ENCODE assay signal across 25 cellular contexts in the genomic region with DNA sequence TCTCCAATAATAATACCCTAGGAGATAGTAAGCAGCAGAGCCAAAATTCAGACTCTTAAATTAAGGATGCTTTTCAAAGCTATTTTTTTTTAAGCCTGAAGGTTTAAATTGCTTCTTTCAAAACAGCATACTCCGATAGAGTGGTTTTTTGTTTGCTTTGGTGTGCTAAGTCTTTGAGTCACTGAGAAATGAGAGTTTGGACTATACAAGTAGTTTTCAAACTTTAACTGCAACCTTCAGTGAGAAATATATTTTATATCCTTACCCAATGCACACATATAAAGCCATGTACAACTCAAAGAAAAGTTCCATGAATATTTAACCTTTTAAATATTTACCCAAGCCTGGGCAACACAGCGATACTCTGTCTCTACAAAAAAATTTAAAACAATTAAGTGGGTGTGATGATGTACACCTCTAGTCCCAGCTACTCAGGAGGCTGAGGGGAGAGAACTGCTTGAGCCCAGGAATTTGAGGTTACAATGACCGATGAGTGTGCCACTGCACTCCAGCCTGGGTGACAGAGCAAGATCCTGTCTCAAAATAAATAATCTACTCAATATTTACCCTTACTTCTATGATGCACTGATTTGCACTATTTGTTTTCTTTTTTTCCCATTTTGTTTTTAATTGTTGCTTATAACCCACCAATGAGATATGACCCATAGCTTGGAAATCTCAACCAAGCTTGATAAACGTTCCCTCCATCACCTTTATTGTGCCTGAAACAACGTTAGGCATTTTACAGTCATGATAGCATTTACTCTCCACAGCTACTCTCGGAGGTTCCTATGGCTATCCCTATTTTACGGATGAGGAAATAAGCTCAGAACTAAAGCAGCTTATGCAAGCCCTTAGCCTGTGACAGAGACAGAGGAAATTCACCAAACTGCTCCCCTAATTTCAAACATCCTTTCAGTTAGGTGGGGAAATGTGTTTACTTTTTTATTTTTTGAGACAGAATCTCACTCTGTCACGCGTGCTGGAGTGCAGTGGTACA. TPM values are rescaled to one million over a fixed set of nuclear protein-coding genes. Genes with fewer than 3 reads are reported as not detected.
A peak's percentile ranks its signal among the peaks of the same experiment; 100 is the strongest.
DNase-seq lines count a peak whose midpoint lies in the region; ATAC-seq, FAIRE-seq and TF ChIP-seq lines count a peak whose summit lies in the region.
"Had no signal": no experiment of that assay in that cellular context is flagged by ENCODE, and none has a peak within 500 bp of the region (broad histone marks: within the 10 kb centered on the region; RNA-seq: fewer than 3 reads in every experiment).

No MANE protein-coding gene starts in this region.

- H3K36me3 ChIP-seq in ACC112 (ENCODE audit: insufficient read depth, low read length): peaks cover 11% of the 10 kb centered on the region
- peaks cover 22% of the 10 kb centered on the region for H3K36me3 ChIP-seq in osteoblast (ENCODE audit: insufficient read depth, low read length)
- H3K36me3 ChIP-seq: neural progenitor cell had no signal

- peak overlapping the region; percentile 21; the same call in 1 of the 2 replicates for H3K27ac ChIP-seq in ACC112 (ENCODE audit: low read depth, low read length)
- H3K27ac ChIP-seq in osteoblast (ENCODE audit: low read depth, low read length): peak overlapping the region; percentile 36
- H3K27ac ChIP-seq: neural progenitor cell had no signal

- peaks cover 62% of the 10 kb centered on the region for H3K4me1 Mint-ChIP-seq in T-helper 2 cell treated with Interferon-gamma antibody and Interleukin-4, amounts not matched to agents 5 μg/mL and 100 μg/mL, for 36 hours (ENCODE audit: low read depth)

- TF ChIP-seq CTCF in osteoblast (IDR thresholded peaks at IDR 0.05; ENCODE audit: extremely low read depth, low read depth, low read length): no peak

- H3K4me3 ChIP-seq in ACC112 (ENCODE audit: low read depth, low read length): no peak overlapping the region
- H3K4me3 ChIP-seq in osteoblast (ENCODE audit: insufficient read depth, low read length): no peak overlapping the region
- H3K4me3 ChIP-seq: neural progenitor cell, PC-9 had no signal

- no peak overlapping the region for H3K4me3 Mint-ChIP-seq in T-helper 2 cell treated with Interferon-gamma antibody and Interleukin-4, amounts not matched to agents 5 μg/mL and 100 μg/mL, for 36 hours
- H3K4me3 Mint-ChIP-seq: activated naive CD8-positive, alpha-beta T cell treated with anti-CD3 and anti-CD28 coated beads, Interleukin-2, amount 50 U/mL, for 24 hours; CD4-positive, alpha-beta memory T cell; memory B cell; neural progenitor cell had no signal

- H3K9me3 Mint-ChIP-seq in T-helper 2 cell treated with Interferon-gamma antibody and Interleukin-4, amounts not matched to agents 5 μg/mL and 100 μg/mL, for 36 hours: peaks cover 5% of the 10 kb centered on the region
- H3K9me3 Mint-ChIP-seq: activated naive CD8-positive, alpha-beta T cell treated with anti-CD3 and anti-CD28 coated beads, Interleukin-2, amount 50 U/mL, for 24 hours; activated T-helper 2 cell treated with anti-CD3 and anti-CD28 coated beads, Interferon-gamma antibody, Interleukin-2, Interleukin-4, amounts not matched to agents 10 μg/mL and 5 μg/mL and 100 μg/mL, durations not matched to agents 14 hours and 24 hours and 36 hours; CD4-positive, alpha-beta memory T cell; memory B cell; neural progenitor cell had no signal

- H3K36me3 Mint-ChIP-seq in T-helper 2 cell treated with Interferon-gamma antibody and Interleukin-4, amounts not matched to agents 5 μg/mL and 100 μg/mL, for 36 hours (ENCODE audit: low read depth): peaks cover 30% of the 10 kb centered on the region

- peaks cover 50% of the 10 kb centered on the region for H3K4me1 ChIP-seq in ACC112 (ENCODE audit: control insufficient read depth, insufficient read depth, low read length, unreplicated experiment)
- peaks cover 54% of the 10 kb centered on the region for H3K4me1 ChIP-seq in osteoblast (ENCODE audit: insufficient read depth, low read length)

- H2AFZ ChIP-seq in ACC112 (ENCODE audit: low read length, unreplicated experiment) (no peak overlapping the region), osteoblast (ENCODE audit: low read length) (no peak overlapping the region)
- H2AFZ ChIP-seq: neural progenitor cell, PC-9 had no signal

- no peak for ATAC-seq in HG03196 (IDR thresholded peaks at IDR 0.05; ENCODE audit: unreplicated experiment)
- ATAC-seq: activated CD4-positive, CD25-positive, alpha-beta regulatory T cell treated with anti-CD3 and anti-CD28 coated beads, Interleukin-2, amount 50 U/mL, for 24 hours; activated naive CD8-positive, alpha-beta T cell treated with anti-CD3 and anti-CD28 coated beads, Interleukin-2, amount 50 U/mL, for 24 hours; HCT116 had no signal

- H3K9me3 ChIP-seq in osteoblast (ENCODE audit: low read depth, low read length): no peaks in the 10 kb centered on the region

- FAIRE-seq in RCC 7860 (lab: Jason Lieb, UNC): peak; percentile 76
- FAIRE-seq: bronchial epithelial cell, GM18507 had no signal

- peaks cover 89% of the 10 kb centered on the region for H3K79me2 ChIP-seq in ACC112 (ENCODE audit: control insufficient read depth, insufficient read depth, low read length, unreplicated experiment)
- peaks cover 96% of the 10 kb centered on the region for H3K79me2 ChIP-seq in osteoblast (ENCODE audit: insufficient read depth, low read length)

- H3K27me3 Mint-ChIP-seq in T-helper 2 cell treated with Interferon-gamma antibody and Interleukin-4, amounts not matched to agents 5 μg/mL and 100 μg/mL, for 36 hours (ENCODE audit: low read depth): no peaks in the 10 kb centered on the region
- H3K27me3 Mint-ChIP-seq: activated naive CD8-positive, alpha-beta T cell treated with anti-CD3 and anti-CD28 coated beads, Interleukin-2, amount 50 U/mL, for 24 hours; CD4-positive, alpha-beta memory T cell; memory B cell had no signal

- peak overlapping the region; percentile 37 for H3K4me2 ChIP-seq in osteoblast (ENCODE audit: insufficient read depth, low read length)
- H3K4me2 ChIP-seq: neural progenitor cell had no signal

- H3K27me3 ChIP-seq in ACC112 (ENCODE audit: insufficient read depth, low read length): no peaks in the 10 kb centered on the region
- H3K27me3 ChIP-seq in osteoblast (ENCODE audit: insufficient read depth, low read length): no peaks in the 10 kb centered on the region
- H3K27me3 ChIP-seq: neural progenitor cell had no signal

- DNase-seq in RCC 7860 (ENCODE audit: low spot score) (peak; percentile 50), kidney tubule cell (ENCODE audit: low spot score) (peak; percentile 50), osteoblast (ENCODE audit: insufficient read length, low spot score, missing footprints) (peak; percentile 48), NCI-H2196 treated with DMSO at 0.1 percent for 48 hours (lab: John Stamatoyannopoulos, UW; ENCODE audit: unreplicated experiment) (no peak), SKM-1 (lab: John Stamatoyannopoulos, UW; ENCODE audit: unreplicated experiment) (no peak)
- DNase-seq in T-helper 2 cell treated with Interferon-gamma antibody and Interleukin-4, amounts not matched to agents 5 μg/mL and 100 μg/mL, for 36 hours (ENCODE audit: low spot score): no peak
- DNase-seq: activated naive CD8-positive, alpha-beta T cell treated with anti-CD3 and anti-CD28 coated beads, Interleukin-2, amount 50 U/mL, for 24 hours; CD4-positive, alpha-beta memory T cell; DND-41; glutamatergic neuron; KBM-7; NCI-H2081 treated with DMSO at 0.1 percent for 48 hours; NCI-H526; PC-9; stimulated activated CD4-positive, alpha-beta T cell treated with anti-CD3 and anti-CD28 coated beads, Interleukin-15, amount 100 ng/mL, for 24 hours; stimulated activated naive CD4-positive, alpha-beta T cell treated with Interleukin-2 at 50 U/mL for 16 hours had no signal

- H4K20me1 ChIP-seq in osteoblast (ENCODE audit: insufficient read depth, low read length): peaks cover 69% of the 10 kb centered on the region

- H3K27ac Mint-ChIP-seq in T-helper 2 cell treated with Interferon-gamma antibody and Interleukin-4, amounts not matched to agents 5 μg/mL and 100 μg/mL, for 36 hours: no peak overlapping the region
- H3K27ac Mint-ChIP-seq: activated naive CD8-positive, alpha-beta T cell treated with anti-CD3 and anti-CD28 coated beads, Interleukin-2, amount 50 U/mL, for 24 hours; activated T-helper 2 cell treated with anti-CD3 and anti-CD28 coated beads, Interferon-gamma antibody, Interleukin-2, Interleukin-4, amounts not matched to agents 10 μg/mL and 5 μg/mL and 100 μg/mL, durations not matched to agents 14 hours and 24 hours and 36 hours; memory B cell had no signal

RNA-seq across cellular contexts. Expression of gene DCUN1D3, which starts 19.0 kb away (rescaled TPM):
- 26.2 and 33.7 TPM in 2 replicates for total RNA-seq in osteoblast

RNA-seq across cellular contexts. Expression of gene LYRM1, which starts 19.4 kb away (rescaled TPM):
- total RNA-seq in osteoblast: 42.7 and 44.9 TPM in 2 replicates

Comparison
In these comparisons a context has a peak if more than half of its experiments do, and no peak if none do; other contexts are left out.
1. DNase-seq: peak in RCC 7860 (single experiment), kidney tubule cell (single experiment) and osteoblast (single experiment); none in NCI-H2196 treated with DMSO at 0.1 percent for 48 hours (single experiment), SKM-1 (single experiment) and T-helper 2 cell treated with Interferon-gamma antibody and Interleukin-4, amounts not matched to agents 5 μg/mL and 100 μg/mL, for 36 hours (single experiment).